Comparison of ENCODE assay signal across 16 cellular contexts in the genomic region with DNA sequence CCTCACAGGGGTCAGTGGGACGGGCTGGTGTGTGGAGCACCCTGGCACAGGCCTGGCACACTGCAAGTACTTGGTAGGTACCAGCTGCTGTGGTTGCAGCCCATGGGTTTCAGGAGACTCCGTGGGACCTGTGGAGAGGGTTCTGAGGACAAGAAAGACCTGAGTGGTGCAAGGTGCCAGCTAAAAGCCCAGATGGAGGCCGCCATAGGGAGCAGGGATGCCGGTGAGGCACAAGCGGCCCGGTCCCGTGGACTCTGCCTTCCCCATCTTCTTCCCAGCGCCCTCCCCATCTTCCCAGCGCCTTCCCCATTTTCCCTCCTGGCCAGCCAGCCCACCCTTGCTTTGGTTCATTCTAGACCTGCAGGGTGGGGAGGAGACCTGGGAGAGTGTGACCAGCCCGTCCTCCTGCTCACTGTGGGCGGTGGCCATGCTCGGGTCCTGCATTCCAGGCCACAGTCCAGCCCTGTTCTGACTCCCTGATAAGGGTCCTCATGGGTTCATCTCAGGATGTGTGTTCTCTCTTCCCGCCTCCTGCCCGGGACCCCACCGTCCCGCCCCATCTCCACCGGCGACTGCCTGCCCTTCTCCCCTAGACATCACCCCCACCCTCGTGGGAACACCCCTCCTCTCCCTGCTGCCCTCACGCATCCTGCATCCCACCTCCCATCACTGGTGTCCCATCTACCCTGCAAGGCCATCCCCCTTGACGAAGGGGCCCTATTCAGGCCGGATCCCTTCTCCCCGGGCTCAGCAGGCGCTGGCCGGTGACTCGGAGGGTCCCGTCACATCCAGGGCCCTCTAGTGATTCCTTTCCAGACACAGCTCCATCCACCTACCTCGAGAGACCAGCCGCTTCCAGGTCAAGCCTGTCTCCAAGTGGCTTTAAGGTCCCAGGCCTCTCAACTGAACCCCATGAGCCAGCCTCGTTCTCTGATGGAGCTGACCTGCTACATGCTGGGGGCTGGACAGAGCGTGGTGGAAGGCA.
"Had no signal": no experiment of that assay in that cellular context is flagged by ENCODE, and none has a peak within 500 bp of the region (broad histone marks: within the 10 kb centered on the region; RNA-seq: fewer than 3 reads in every experiment).

No MANE protein-coding gene starts in this region.

- H3K36me3 Mint-ChIP-seq: activated naive CD8-positive, alpha-beta T cell treated with anti-CD3 and anti-CD28 coated beads, Interleukin-2, amount 10 ng/mL, durations not matched to agents 7 days and 5 days; stimulated activated naive B cell treated with anti-CD40 and anti-IgM and Interleukin-4, amounts not matched to agents 10 μg/mL and 1 μg/mL and 100 μg/mL, for 72 hours had no signal

- H3K27me3 ChIP-seq: gastrocnemius medialis, uterus had no signal

- H3K4me1 Mint-ChIP-seq: activated naive CD8-positive, alpha-beta T cell treated with anti-CD3 and anti-CD28 coated beads, Interleukin-2, amount 10 ng/mL, durations not matched to agents 7 days and 5 days; nephron progenitor cell had no signal

- H3K9me3 Mint-ChIP-seq: activated naive CD8-positive, alpha-beta T cell treated with anti-CD3 and anti-CD28 coated beads, Interleukin-2, amount 10 ng/mL, durations not matched to agents 7 days and 5 days; activated T-helper 1 cell treated with anti-CD3 and anti-CD28 coated beads, Interleukin-12 subunit alpha, Interleukin-12 subunit beta, Interleukin-2, Interleukin-4 antibody, amounts not matched to agents 30 ng/mL and 10 ng/mL and 1 ng/mL, durations not matched to agents 14 hours and 24 hours and 36 hours; endodermal cell; nephron progenitor cell; stimulated activated naive B cell treated with anti-CD40 and anti-IgM and Interleukin-4, amounts not matched to agents 10 μg/mL and 1 μg/mL and 100 μg/mL, for 72 hours had no signal

- H3K4me1 ChIP-seq: uterus had no signal

- ATAC-seq: activated CD4-positive, CD25-positive, alpha-beta regulatory T cell treated with anti-CD3 and anti-CD28 coated beads, Interleukin-2, amount 50 U/mL, for 24 hours; gastrocnemius medialis; stimulated activated naive B cell treated with anti-CD40 and anti-IgM and Interleukin-4, amounts not matched to agents 10 μg/mL and 1 μg/mL and 100 μg/mL, for 72 hours had no signal

- H3K4me3 Mint-ChIP-seq: activated naive CD8-positive, alpha-beta T cell treated with anti-CD3 and anti-CD28 coated beads, Interleukin-2, amount 10 ng/mL, durations not matched to agents 7 days and 5 days; activated T-helper 1 cell treated with anti-CD3 and anti-CD28 coated beads, Interleukin-12 subunit alpha, Interleukin-12 subunit beta, Interleukin-2, Interleukin-4 antibody, amounts not matched to agents 30 ng/mL and 10 ng/mL and 1 ng/mL, durations not matched to agents 14 hours and 24 hours and 36 hours; endodermal cell; nephron progenitor cell; stimulated activated naive B cell treated with anti-CD40 and anti-IgM and Interleukin-4, amounts not matched to agents 10 μg/mL and 1 μg/mL and 100 μg/mL, for 72 hours had no signal

- H3K4me3 ChIP-seq: dorsolateral prefrontal cortex, gastrocnemius medialis, tibial artery, uterus had no signal

- H3K27ac Mint-ChIP-seq: activated naive CD8-positive, alpha-beta T cell treated with anti-CD3 and anti-CD28 coated beads, Interleukin-2, amount 10 ng/mL, durations not matched to agents 7 days and 5 days; activated T-helper 1 cell treated with anti-CD3 and anti-CD28 coated beads, Interleukin-12 subunit alpha, Interleukin-12 subunit beta, Interleukin-2, Interleukin-4 antibody, amounts not matched to agents 30 ng/mL and 10 ng/mL and 1 ng/mL, durations not matched to agents 14 hours and 24 hours and 36 hours; endodermal cell; nephron progenitor cell; stimulated activated naive B cell treated with anti-CD40 and anti-IgM and Interleukin-4, amounts not matched to agents 10 μg/mL and 1 μg/mL and 100 μg/mL, for 72 hours had no signal

- H3K27ac ChIP-seq: dorsolateral prefrontal cortex, gastrocnemius medialis, tibial artery, uterus had no signal

- H3K36me3 ChIP-seq: gastrocnemius medialis, tibial artery, uterus had no signal

- H3K9me3 ChIP-seq: gastrocnemius medialis, tibial artery, uterus had no signal

- DNase-seq: activated CD4-positive, alpha-beta T cell treated with anti-CD3 and anti-CD28 coated beads, Interleukin-2, amount 50 U/mL, for 1 hour; activated CD8-positive, alpha-beta memory T cell treated with anti-CD3 and anti-CD28 coated beads for 24 hours; activated naive CD8-positive, alpha-beta T cell treated with anti-CD3 and anti-CD28 coated beads, Interleukin-2, amount 10 ng/mL, durations not matched to agents 7 days and 5 days; endodermal cell; gastrocnemius medialis; islet precursor cell; nephron progenitor cell; stimulated activated CD4-positive, alpha-beta T cell treated with anti-CD3 and anti-CD28 coated beads, Interleukin-2, amount 100 ng/mL, for 48 hours; stimulated activated naive B cell treated with anti-CD40 and anti-IgM and Interleukin-4, amounts not matched to agents 10 μg/mL and 1 μg/mL and 100 μg/mL, for 72 hours; T-helper 1 cell; T1000; tibial artery; uterus had no signal
